In the genomic region with DNA sequence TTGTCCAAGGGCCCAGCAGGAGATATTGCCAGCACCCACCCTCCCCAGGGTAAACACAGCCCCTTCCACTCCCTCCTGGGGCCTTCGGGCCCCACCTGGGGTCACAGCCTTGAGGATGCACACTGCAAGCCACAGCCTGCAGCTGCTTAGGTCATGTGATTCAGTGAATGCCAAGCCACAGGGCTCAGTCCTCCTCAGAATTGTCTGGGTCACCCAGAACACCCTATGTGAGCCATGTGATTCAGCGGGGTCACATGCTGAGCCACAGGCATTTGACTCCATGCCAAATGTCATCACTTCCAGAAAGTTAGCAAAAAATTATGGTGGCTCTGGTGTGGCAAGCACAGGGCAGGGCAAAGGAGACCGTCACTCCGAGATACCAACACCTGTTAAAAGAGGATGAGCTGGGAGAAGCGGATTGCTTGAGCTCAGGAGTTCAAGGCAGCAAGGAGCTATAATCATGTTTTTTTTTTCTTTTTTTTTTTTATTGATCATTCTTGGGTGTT, we compare ENCODE assay signal across 1 cellular context.
A peak's percentile ranks its signal among the peaks of the same experiment; 100 is the strongest.
TF ChIP-seq lines count a peak whose summit lies in the region.

No MANE protein-coding gene starts in this region.

TF ChIP-seq in GM12878, 131 proteins besides CTCF, POLR2A, EP300 and RAD21 (continued from another document):
- TF ChIP-seq, protein P1, sequence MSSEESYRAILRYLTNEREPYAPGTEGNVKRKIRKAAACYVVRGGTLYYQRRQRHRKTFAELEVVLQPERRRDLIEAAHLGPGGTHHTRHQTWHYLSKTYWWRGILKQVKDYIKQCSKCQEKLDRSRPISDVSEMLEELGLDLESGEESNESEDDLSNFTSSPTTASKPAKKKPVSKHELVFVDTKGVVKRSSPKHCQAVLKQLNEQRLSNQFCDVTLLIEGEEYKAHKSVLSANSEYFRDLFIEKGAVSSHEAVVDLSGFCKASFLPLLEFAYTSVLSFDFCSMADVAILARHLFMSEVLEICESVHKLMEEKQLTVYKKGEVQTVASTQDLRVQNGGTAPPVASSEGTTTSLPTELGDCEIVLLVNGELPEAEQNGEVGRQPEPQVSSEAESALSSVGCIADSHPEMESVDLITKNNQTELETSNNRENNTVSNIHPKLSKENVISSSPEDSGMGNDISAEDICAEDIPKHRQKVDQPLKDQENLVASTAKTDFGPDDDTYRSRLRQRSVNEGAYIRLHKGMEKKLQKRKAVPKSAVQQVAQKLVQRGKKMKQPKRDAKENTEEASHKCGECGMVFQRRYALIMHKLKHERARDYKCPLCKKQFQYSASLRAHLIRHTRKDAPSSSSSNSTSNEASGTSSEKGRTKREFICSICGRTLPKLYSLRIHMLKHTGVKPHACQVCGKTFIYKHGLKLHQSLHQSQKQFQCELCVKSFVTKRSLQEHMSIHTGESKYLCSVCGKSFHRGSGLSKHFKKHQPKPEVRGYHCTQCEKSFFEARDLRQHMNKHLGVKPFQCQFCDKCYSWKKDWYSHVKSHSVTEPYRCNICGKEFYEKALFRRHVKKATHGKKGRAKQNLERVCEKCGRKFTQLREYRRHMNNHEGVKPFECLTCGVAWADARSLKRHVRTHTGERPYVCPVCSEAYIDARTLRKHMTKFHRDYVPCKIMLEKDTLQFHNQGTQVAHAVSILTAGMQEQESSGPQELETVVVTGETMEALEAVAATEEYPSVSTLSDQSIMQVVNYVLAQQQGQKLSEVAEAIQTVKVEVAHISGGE (CRISPR knock-in tag; IDR thresholded peaks at IDR 0.05) = no peak
- TF ChIP-seq EED (IDR thresholded peaks at IDR 0.05; ENCODE audit: low read depth) (no peak), STAT3 (IDR thresholded peaks at IDR 0.05; ENCODE audit: low read depth, low read length) (no peak), RAD51 (IDR thresholded peaks at IDR 0.05) (peak; percentile 77), CBX3 (IDR thresholded peaks at IDR 0.05; ENCODE audit: borderline replicate concordance, low read depth) (no peak), LARP7 (IDR thresholded peaks at IDR 0.05) (no peak), RELA (IDR thresholded peaks at IDR 0.05; ENCODE audit: borderline replicate concordance, partially characterized antibody) (no peak), SMARCA5 (IDR thresholded peaks at IDR 0.05) (no peak), IRF4 (IDR thresholded peaks at IDR 0.05; ENCODE audit: low read depth, low read length) (no peak)
- TF ChIP-seq, protein P2, sequence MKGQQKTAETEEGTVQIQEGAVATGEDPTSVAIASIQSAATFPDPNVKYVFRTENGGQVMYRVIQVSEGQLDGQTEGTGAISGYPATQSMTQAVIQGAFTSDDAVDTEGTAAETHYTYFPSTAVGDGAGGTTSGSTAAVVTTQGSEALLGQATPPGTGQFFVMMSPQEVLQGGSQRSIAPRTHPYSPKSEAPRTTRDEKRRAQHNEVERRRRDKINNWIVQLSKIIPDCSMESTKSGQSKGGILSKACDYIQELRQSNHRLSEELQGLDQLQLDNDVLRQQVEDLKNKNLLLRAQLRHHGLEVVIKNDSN (IDR thresholded peaks at IDR 0.05; ENCODE audit: borderline replicate concordance, extremely low read length, insufficient read depth, low read depth, low read length) = peak; percentile 48
- TF ChIP-seq, protein P3, sequence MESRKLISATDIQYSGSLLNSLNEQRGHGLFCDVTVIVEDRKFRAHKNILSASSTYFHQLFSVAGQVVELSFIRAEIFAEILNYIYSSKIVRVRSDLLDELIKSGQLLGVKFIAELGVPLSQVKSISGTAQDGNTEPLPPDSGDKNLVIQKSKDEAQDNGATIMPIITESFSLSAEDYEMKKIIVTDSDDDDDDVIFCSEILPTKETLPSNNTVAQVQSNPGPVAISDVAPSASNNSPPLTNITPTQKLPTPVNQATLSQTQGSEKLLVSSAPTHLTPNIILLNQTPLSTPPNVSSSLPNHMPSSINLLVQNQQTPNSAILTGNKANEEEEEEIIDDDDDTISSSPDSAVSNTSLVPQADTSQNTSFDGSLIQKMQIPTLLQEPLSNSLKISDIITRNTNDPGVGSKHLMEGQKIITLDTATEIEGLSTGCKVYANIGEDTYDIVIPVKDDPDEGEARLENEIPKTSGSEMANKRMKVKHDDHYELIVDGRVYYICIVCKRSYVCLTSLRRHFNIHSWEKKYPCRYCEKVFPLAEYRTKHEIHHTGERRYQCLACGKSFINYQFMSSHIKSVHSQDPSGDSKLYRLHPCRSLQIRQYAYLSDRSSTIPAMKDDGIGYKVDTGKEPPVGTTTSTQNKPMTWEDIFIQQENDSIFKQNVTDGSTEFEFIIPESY (IDR thresholded peaks at IDR 0.05) = no peak
